In the genomic region with DNA sequence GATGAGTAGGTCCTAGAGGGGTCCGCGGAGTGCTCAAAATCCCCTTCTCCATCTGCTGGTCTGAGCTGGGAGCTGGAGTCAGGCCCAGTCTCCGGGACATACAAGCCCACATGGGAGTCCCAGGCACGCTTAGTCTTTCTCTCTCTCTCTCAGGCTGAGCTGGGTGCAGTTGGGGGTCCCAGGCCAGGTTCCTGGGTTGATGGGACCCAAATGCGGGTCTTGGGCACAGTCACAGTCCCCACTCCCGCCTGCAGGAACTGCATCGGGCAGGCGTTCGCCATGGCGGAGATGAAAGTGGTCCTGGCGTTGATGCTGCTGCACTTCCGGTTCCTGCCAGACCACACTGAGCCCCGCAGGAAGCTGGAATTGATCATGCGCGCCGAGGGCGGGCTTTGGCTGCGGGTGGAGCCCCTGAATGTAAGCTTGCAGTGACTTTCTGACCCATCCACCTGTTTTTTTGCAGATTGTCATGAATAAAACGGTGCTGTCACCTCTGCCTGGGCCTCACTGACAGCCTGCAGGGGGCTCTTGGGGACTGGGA, we compare ENCODE assay signal across 1 cellular context.
A peak's percentile ranks its signal among the peaks of the same experiment; 100 is the strongest.
TF ChIP-seq lines count a peak whose summit lies in the region.

No MANE protein-coding gene starts in this region.

TF ChIP-seq in K562, 482 proteins besides CTCF, POLR2A, EP300 and RAD21:
- TF ChIP-seq ZNF324 (CRISPR knock-in tag; IDR thresholded peaks at IDR 0.05) = no peak
- no peak for TF ChIP-seq BCL6 (CRISPR knock-in tag; IDR thresholded peaks at IDR 0.05)
- peak; percentile 53; the same call in 1 of the 2 replicates for TF ChIP-seq EHMT2 (IDR thresholded peaks at IDR 0.05)
- no peak for TF ChIP-seq CHCHD3 (CRISPR knock-in tag; IDR thresholded peaks at IDR 0.05)
- TF ChIP-seq, protein P1, sequence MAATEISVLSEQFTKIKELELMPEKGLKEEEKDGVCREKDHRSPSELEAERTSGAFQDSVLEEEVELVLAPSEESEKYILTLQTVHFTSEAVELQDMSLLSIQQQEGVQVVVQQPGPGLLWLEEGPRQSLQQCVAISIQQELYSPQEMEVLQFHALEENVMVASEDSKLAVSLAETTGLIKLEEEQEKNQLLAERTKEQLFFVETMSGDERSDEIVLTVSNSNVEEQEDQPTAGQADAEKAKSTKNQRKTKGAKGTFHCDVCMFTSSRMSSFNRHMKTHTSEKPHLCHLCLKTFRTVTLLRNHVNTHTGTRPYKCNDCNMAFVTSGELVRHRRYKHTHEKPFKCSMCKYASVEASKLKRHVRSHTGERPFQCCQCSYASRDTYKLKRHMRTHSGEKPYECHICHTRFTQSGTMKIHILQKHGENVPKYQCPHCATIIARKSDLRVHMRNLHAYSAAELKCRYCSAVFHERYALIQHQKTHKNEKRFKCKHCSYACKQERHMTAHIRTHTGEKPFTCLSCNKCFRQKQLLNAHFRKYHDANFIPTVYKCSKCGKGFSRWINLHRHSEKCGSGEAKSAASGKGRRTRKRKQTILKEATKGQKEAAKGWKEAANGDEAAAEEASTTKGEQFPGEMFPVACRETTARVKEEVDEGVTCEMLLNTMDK (IDR thresholded peaks at IDR 0.05; ENCODE audit: borderline replicate concordance, insufficient read depth, low read depth, low read length, poor library complexity, severe bottlenecking) = no peak
- peak; percentile 66 to 76 for TF ChIP-seq NRF1 (conservative IDR thresholded peaks at IDR 0.05 in 1 of 2, IDR thresholded peaks at IDR 0.05 in 1 of 2)
- peak; percentile 30; the same call in 1 of the 2 replicates for TF ChIP-seq POLR2G (IDR thresholded peaks at IDR 0.05; ENCODE audit: low read depth, low read length)
- TF ChIP-seq ZBTB40 (IDR thresholded peaks at IDR 0.05) = peak; percentile 70
- TF ChIP-seq ZBTB40 (CRISPR knock-in tag; IDR thresholded peaks at IDR 0.05) = no peak
- peak; percentile 64 for TF ChIP-seq GABPA (tag; conservative IDR thresholded peaks at IDR 0.05; ENCODE audit: low read depth)
- TF ChIP-seq ELF1 (tag; IDR thresholded peaks at IDR 0.05) = 0 out of 2 replicates have a peak, but pooled peaks have one; percentile 37
- TF ChIP-seq RBFOX2 (IDR thresholded peaks at IDR 0.05; ENCODE audit: low read depth, low read length) = peak; percentile 40; the same call in 1 of the 2 replicates
